In genomic region chrX:30734782-30735181, GRCh38 we compare ENCODE assay signal across 35 cellular contexts.
"Had no signal": no experiment of that assay in that cellular context is flagged by ENCODE, and none has a peak within 500 bp of the region (broad histone marks: within the 10 kb centered on the region; RNA-seq: fewer than 3 reads in every experiment).

No MANE protein-coding gene starts in this region.

- H3K27ac ChIP-seq: ascending aorta, cardiac muscle cell, colonic mucosa, VCaP had no signal

- H3K27ac Mint-ChIP-seq: activated B cell treated with CpG ODN at 0.5 μM for 24 hours; activated CD4-positive, alpha-beta memory T cell treated with anti-CD3 and anti-CD28 coated beads, Interleukin-2, amount 10 ng/mL, durations not matched to agents 7 days and 5 days; activated CD4-positive, alpha-beta T cell treated with anti-CD3 and anti-CD28 coated beads, Interleukin-2, amount 10 ng/mL, durations not matched to agents 7 days and 5 days; activated CD8-positive, alpha-beta memory T cell treated with anti-CD3 and anti-CD28 coated beads, Interleukin-2, amount 10 ng/mL, durations not matched to agents 7 days and 5 days; activated CD8-positive, alpha-beta T cell treated with anti-CD3 and anti-CD28 coated beads, Interleukin-2, amount 10 ng/mL, durations not matched to agents 7 days and 5 days; activated naive CD4-positive, alpha-beta T cell treated with anti-CD3 and anti-CD28 coated beads for 36 hours; activated T-helper 2 cell treated with anti-CD3 and anti-CD28 coated beads, Interferon-gamma antibody, Interleukin-2, Interleukin-4, amounts not matched to agents 10 μg/mL and 5 μg/mL and 100 μg/mL, durations not matched to agents 14 hours and 24 hours and 36 hours; brain; T-helper 1 cell treated with Interleukin-12 subunit alpha and Interleukin-12 subunit beta and Interleukin-4 antibody, amounts not matched to agents 30 μg/mL and 1 μg/mL, for 36 hours; T-helper 2 cell treated with Interferon-gamma antibody and Interleukin-4, amounts not matched to agents 5 μg/mL and 100 μg/mL, for 36 hours had no signal

- ATAC-seq: activated CD8-positive, alpha-beta memory T cell treated with anti-CD3 and anti-CD28 coated beads, Interleukin-2, amount 10 ng/mL, durations not matched to agents 7 days and 5 days had no signal

- H3K4me3 ChIP-seq: ascending aorta, cardiac muscle cell, colonic mucosa had no signal

- H3K9me3 ChIP-seq: ascending aorta, colonic mucosa had no signal

- H3K4me3 Mint-ChIP-seq: activated B cell treated with CpG ODN at 0.5 μM for 24 hours; activated CD4-positive, alpha-beta memory T cell treated with anti-CD3 and anti-CD28 coated beads, Interleukin-2, amount 10 ng/mL, durations not matched to agents 7 days and 5 days; activated CD4-positive, alpha-beta T cell treated with anti-CD3 and anti-CD28 coated beads, Interleukin-2, amount 10 ng/mL, durations not matched to agents 7 days and 5 days; activated CD8-positive, alpha-beta memory T cell treated with anti-CD3 and anti-CD28 coated beads, Interleukin-2, amount 10 ng/mL, durations not matched to agents 7 days and 5 days; activated CD8-positive, alpha-beta T cell treated with anti-CD3 and anti-CD28 coated beads, Interleukin-2, amount 10 ng/mL, durations not matched to agents 7 days and 5 days; activated naive CD4-positive, alpha-beta T cell treated with anti-CD3 and anti-CD28 coated beads for 36 hours; activated naive CD8-positive, alpha-beta T cell; activated T-cell treated with anti-CD3 and anti-CD28 coated beads, Interleukin-2, amount 50 U/mL, for 24 hours; brain; central memory CD8-positive, alpha-beta T cell; T-helper 1 cell treated with Interleukin-12 subunit alpha and Interleukin-12 subunit beta and Interleukin-4 antibody, amounts not matched to agents 30 μg/mL and 1 μg/mL, for 36 hours; T-helper 2 cell treated with Interferon-gamma antibody and Interleukin-4, amounts not matched to agents 5 μg/mL and 100 μg/mL, for 36 hours had no signal

- H3K36me3 ChIP-seq: ascending aorta, cardiac muscle cell, colonic mucosa had no signal

- H3K27me3 Mint-ChIP-seq: activated B cell treated with CpG ODN at 0.5 μM for 24 hours; activated CD4-positive, alpha-beta memory T cell treated with anti-CD3 and anti-CD28 coated beads, Interleukin-2, amount 10 ng/mL, durations not matched to agents 7 days and 5 days; activated CD4-positive, alpha-beta T cell treated with anti-CD3 and anti-CD28 coated beads for 36 hours; activated CD4-positive, alpha-beta T cell treated with anti-CD3 and anti-CD28 coated beads, Interleukin-2, amount 10 ng/mL, durations not matched to agents 7 days and 5 days; activated CD8-positive, alpha-beta memory T cell treated with anti-CD3 and anti-CD28 coated beads, Interleukin-2, amount 10 ng/mL, durations not matched to agents 7 days and 5 days; activated naive CD8-positive, alpha-beta T cell; central memory CD8-positive, alpha-beta T cell had no signal

- FAIRE-seq: bronchial epithelial cell, TTC549 had no signal

- H3K27me3 ChIP-seq: ascending aorta, cardiac muscle cell, colonic mucosa had no signal

- H3K36me3 Mint-ChIP-seq: activated naive CD8-positive, alpha-beta T cell; brain had no signal

- H3K4me1 ChIP-seq: ascending aorta, colonic mucosa had no signal

- H3K4me1 Mint-ChIP-seq: activated B cell treated with CpG ODN at 0.5 μM for 24 hours; brain; central memory CD8-positive, alpha-beta T cell had no signal

- DNase-seq: activated B cell treated with CpG ODN at 0.5 μM for 24 hours; activated CD4-positive, alpha-beta memory T cell treated with anti-CD3 and anti-CD28 coated beads, Interleukin-2, amount 10 ng/mL, durations not matched to agents 7 days and 5 days; activated CD4-positive, alpha-beta T cell treated with anti-CD3 and anti-CD28 coated beads for 1 hour; activated CD4-positive, alpha-beta T cell treated with anti-CD3 and anti-CD28 coated beads for 36 hours; activated CD4-positive, alpha-beta T cell treated with anti-CD3 and anti-CD28 coated beads for 48 hours; activated CD4-positive, alpha-beta T cell treated with anti-CD3 and anti-CD28 coated beads, Interleukin-2, amount 10 ng/mL, durations not matched to agents 7 days and 5 days; activated CD4-positive, alpha-beta T cell treated with anti-CD3 and anti-CD28 coated beads, Interleukin-2, amount 50 U/mL, for 48 hours; activated CD8-positive, alpha-beta memory T cell treated with anti-CD3 and anti-CD28 coated beads for 24 hours; activated CD8-positive, alpha-beta memory T cell treated with anti-CD3 and anti-CD28 coated beads, Interleukin-2, amount 10 ng/mL, durations not matched to agents 7 days and 5 days; activated CD8-positive, alpha-beta memory T cell treated with anti-CD3 and anti-CD28 coated beads, Interleukin-2, amount 50 U/mL, for 48 hours; activated CD8-positive, alpha-beta T cell treated with anti-CD3 and anti-CD28 coated beads, Interleukin-2, amount 10 ng/mL, durations not matched to agents 7 days and 5 days; activated effector memory CD4-positive, alpha-beta T cell treated with Interleukin-2 at 50 U/mL for 16 hours; activated gamma-delta T cell; activated naive CD4-positive, alpha-beta T cell treated with anti-CD3 and anti-CD28 coated beads for 36 hours; activated naive CD4-positive, alpha-beta T cell treated with anti-CD3 and anti-CD28 coated beads, Interleukin-2, amount 50 U/mL, for 16 hours; activated T-cell treated with anti-CD3 and anti-CD28 coated beads, Interleukin-2, amount 50 U/mL, for 24 hours; activated T-cell treated with anti-CD3 and anti-CD28 coated beads, Interleukin-2, amount 50 U/mL, for 48 hours; anterior cingulate cortex; caudate nucleus; cerebellar nuclear complex; colonic mucosa; cortex of kidney; T-helper 2 cell; T-helper 9 cell had no signal

- H3K9me3 Mint-ChIP-seq: activated B cell treated with CpG ODN at 0.5 μM for 24 hours; activated CD4-positive, alpha-beta memory T cell treated with anti-CD3 and anti-CD28 coated beads, Interleukin-2, amount 10 ng/mL, durations not matched to agents 7 days and 5 days; activated CD4-positive, alpha-beta T cell treated with anti-CD3 and anti-CD28 coated beads, Interleukin-2, amount 10 ng/mL, durations not matched to agents 7 days and 5 days; activated naive CD4-positive, alpha-beta T cell treated with anti-CD3 and anti-CD28 coated beads for 36 hours; activated T-cell treated with anti-CD3 and anti-CD28 coated beads, Interleukin-2, amount 50 U/mL, for 24 hours; activated T-helper 2 cell treated with anti-CD3 and anti-CD28 coated beads, Interferon-gamma antibody, Interleukin-2, Interleukin-4, amounts not matched to agents 10 μg/mL and 5 μg/mL and 100 μg/mL, durations not matched to agents 14 hours and 24 hours and 36 hours; brain; central memory CD8-positive, alpha-beta T cell; T-helper 1 cell treated with Interleukin-12 subunit alpha and Interleukin-12 subunit beta and Interleukin-4 antibody, amounts not matched to agents 30 μg/mL and 1 μg/mL, for 36 hours; T-helper 2 cell treated with Interferon-gamma antibody and Interleukin-4, amounts not matched to agents 5 μg/mL and 100 μg/mL, for 36 hours had no signal
